Comparison of ENCODE assay signal across 1 cellular context in the genomic region with DNA sequence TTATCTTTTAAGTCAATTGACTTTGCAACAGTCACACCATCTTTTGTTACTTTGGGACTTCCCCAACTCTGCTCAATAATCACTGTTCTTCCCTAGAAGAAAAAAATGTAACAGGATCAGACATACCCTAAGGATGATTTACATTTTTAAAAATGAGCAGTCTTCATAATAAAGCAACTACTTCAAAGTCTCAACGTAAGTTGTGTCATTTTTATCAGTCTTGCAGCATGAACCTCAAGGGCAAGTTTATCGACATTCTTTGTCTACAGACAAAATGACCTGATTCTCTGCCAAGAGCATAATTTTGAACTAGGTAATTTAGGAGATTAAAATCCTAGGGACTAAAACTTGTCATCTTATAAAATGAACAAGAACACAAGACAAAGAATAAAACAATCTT.
TF ChIP-seq lines count a peak whose summit lies in the region.

No MANE protein-coding gene starts in this region.

TF ChIP-seq in IMR-90, 13 proteins besides CTCF, POLR2A, EP300 and RAD21:
- TF ChIP-seq MAZ (IDR thresholded peaks at IDR 0.05; ENCODE audit: borderline replicate concordance, low read depth, low read length): no peak
- no peak for TF ChIP-seq CEBPB (IDR thresholded peaks at IDR 0.05; ENCODE audit: low read depth, low read length)
- no peak for TF ChIP-seq MXI1 (IDR thresholded peaks at IDR 0.05; ENCODE audit: borderline replicate concordance, low read depth, low read length)
- TF ChIP-seq, protein P1, sequence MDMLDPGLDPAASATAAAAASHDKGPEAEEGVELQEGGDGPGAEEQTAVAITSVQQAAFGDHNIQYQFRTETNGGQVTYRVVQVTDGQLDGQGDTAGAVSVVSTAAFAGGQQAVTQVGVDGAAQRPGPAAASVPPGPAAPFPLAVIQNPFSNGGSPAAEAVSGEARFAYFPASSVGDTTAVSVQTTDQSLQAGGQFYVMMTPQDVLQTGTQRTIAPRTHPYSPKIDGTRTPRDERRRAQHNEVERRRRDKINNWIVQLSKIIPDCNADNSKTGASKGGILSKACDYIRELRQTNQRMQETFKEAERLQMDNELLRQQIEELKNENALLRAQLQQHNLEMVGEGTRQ (IDR thresholded peaks at IDR 0.05; ENCODE audit: low read depth, low read length): no peak
- TF ChIP-seq, protein P2, sequence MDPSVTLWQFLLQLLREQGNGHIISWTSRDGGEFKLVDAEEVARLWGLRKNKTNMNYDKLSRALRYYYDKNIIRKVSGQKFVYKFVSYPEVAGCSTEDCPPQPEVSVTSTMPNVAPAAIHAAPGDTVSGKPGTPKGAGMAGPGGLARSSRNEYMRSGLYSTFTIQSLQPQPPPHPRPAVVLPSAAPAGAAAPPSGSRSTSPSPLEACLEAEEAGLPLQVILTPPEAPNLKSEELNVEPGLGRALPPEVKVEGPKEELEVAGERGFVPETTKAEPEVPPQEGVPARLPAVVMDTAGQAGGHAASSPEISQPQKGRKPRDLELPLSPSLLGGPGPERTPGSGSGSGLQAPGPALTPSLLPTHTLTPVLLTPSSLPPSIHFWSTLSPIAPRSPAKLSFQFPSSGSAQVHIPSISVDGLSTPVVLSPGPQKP (IDR thresholded peaks at IDR 0.05; ENCODE audit: borderline replicate concordance, low read depth, low read length): no peak
- TF ChIP-seq FOS (IDR thresholded peaks at IDR 0.05; ENCODE audit: low read depth, low read length): no peak
